Comparison of ENCODE assay signal across 8 cellular contexts in the genomic region with DNA sequence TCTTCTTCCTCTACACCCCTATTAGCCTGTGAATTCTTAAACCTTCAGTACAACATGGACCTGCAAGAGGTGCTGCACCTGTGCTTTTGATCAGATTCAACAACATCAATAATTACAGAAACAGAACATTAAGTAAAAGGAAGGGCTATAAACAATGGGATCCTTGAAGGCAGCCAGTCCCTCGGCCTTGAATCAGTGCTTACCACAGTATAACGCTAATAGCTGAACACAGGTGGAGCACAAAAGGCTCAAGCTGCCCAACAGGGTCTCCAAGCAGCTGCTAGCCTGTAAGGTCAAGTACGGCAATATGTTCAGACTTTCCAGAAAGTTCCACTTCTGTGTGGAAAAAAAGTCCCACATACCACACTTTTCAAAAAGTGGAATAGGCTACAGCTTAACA.
A peak's percentile ranks its signal among the peaks of the same experiment; 100 is the strongest.
DNase-seq lines count a peak whose midpoint lies in the region; ATAC-seq and TF ChIP-seq lines count a peak whose summit lies in the region.

No MANE protein-coding gene starts in this region.

- CTCF ChIA-PET in CD8-positive, alpha-beta T cell (lab: Charles Lee): interaction anchor here (1.7 to 3.0 kb wide), 3 partner anchors 29 to 62 kb away, joined by 5 to 16 read pairs (median 8); a partner anchor contains a TSS

- ATAC-seq in CD8-positive, alpha-beta T cell: peak; percentile 1
- peak; percentile 19 for ATAC-seq in GM21447 (IDR thresholded peaks at IDR 0.05; ENCODE audit: unreplicated experiment)
- no peak for ATAC-seq in GM19023 (IDR thresholded peaks at IDR 0.05; ENCODE audit: unreplicated experiment)

- peaks cover 11% of the 10 kb centered on the region for H3K9me3 Mint-ChIP-seq in CD8-positive, alpha-beta T cell
- no peaks in the 10 kb centered on the region for H3K9me3 Mint-ChIP-seq in immature natural killer cell

- POLR2A ChIA-PET in CD8-positive, alpha-beta T cell (lab: Charles Lee): interaction anchor here (0.7 to 2.4 kb wide), 12 partner anchors 14 to 76 kb away, joined by 3 to 16 read pairs (median 6); a partner anchor contains a TSS

- intact Hi-C loops in CD8-positive, alpha-beta T cell (cut with DNase I, micrococcal nuclease): loop anchor here (1.0 to 5.0 kb wide), 9 partner anchors 13 to 73 kb away; a partner anchor contains a TSS

- peak overlapping the region; percentile 9 for H3K27ac ChIP-seq in CD8-positive, alpha-beta T cell (ENCODE audit: low read depth, low read length)

- peak overlapping the region; percentile 95 for H3K27ac Mint-ChIP-seq in CD8-positive, alpha-beta T cell
- H3K27ac Mint-ChIP-seq in immature natural killer cell: peak overlapping the region in 4 of 6 donors; percentile 3 to 78 (median 44)

- no peaks in the 10 kb centered on the region for H3K36me3 ChIP-seq in CD8-positive, alpha-beta T cell (ENCODE audit: insufficient read depth, low read length)

- peaks cover 2% of the 10 kb centered on the region for H3K36me3 Mint-ChIP-seq in CD8-positive, alpha-beta T cell
- H3K36me3 Mint-ChIP-seq in immature natural killer cell: no peaks in the 10 kb centered on the region

- peaks cover 70% of the 10 kb centered on the region for H3K4me1 Mint-ChIP-seq in CD8-positive, alpha-beta T cell (ENCODE audit: low read depth)
- H3K4me1 Mint-ChIP-seq in immature natural killer cell: peaks cover 24 to 51% of the 10 kb centered on the region in 2 donors

- no peak for TF ChIP-seq CTCF in CD8-positive, alpha-beta T cell (IDR thresholded peaks at IDR 0.05)

- no peak for DNase-seq in CD8-positive, alpha-beta T cell
- DNase-seq in NCI-H774 (lab: John Stamatoyannopoulos, UW) (peak; percentile 80), immature natural killer cell (no peak), epidermal melanocyte (ENCODE audit: insufficient read length, low spot score) (no peak), hypothalamus (lab: John Stamatoyannopoulos, UW) (no peak), AG08396 (ENCODE audit: low spot score) (no peak)

- H3K9me3 ChIP-seq in CD8-positive, alpha-beta T cell (ENCODE audit: low read length): no peaks in the 10 kb centered on the region

- peaks cover 35% of the 10 kb centered on the region for H3K4me1 ChIP-seq in CD8-positive, alpha-beta T cell (ENCODE audit: insufficient read depth, low read length)

- H3K4me3 Mint-ChIP-seq in CD8-positive, alpha-beta T cell: peak overlapping the region; percentile 68
- H3K4me3 Mint-ChIP-seq in immature natural killer cell: peak overlapping the region; percentile 8 to 65 (median 34)

- H3K27me3 Mint-ChIP-seq in CD8-positive, alpha-beta T cell (ENCODE audit: low read depth): no peaks in the 10 kb centered on the region
- peaks cover 0 to 1% (median 0%) of the 10 kb centered on the region in 3 donors for H3K27me3 Mint-ChIP-seq in immature natural killer cell (ENCODE audit: low read depth in 3 of 3)

- no peak overlapping the region for H3K4me3 ChIP-seq in CD8-positive, alpha-beta T cell (ENCODE audit: low read depth, low read length)

- no peaks in the 10 kb centered on the region for H3K27me3 ChIP-seq in CD8-positive, alpha-beta T cell (ENCODE audit: insufficient read depth, low read length)
